15 cellular contexts compared by ENCODE assay signal in genomic region chr6:111472933-111473435, GRCh38.
"Had no signal": no experiment of that assay in that cellular context is flagged by ENCODE, and none has a peak within 500 bp of the region (broad histone marks: within the 10 kb centered on the region; RNA-seq: fewer than 3 reads in every experiment).

No MANE protein-coding gene starts in this region.

- H3K4me2 ChIP-seq: neural progenitor cell had no signal

- ATAC-seq: T-cell had no signal

- H3K27ac Mint-ChIP-seq: neural progenitor cell, T-cell had no signal

- H3K4me3 ChIP-seq: cardiac muscle cell, neural progenitor cell, SK-N-MC, thyroid gland had no signal

- H3K9ac ChIP-seq: neural progenitor cell, parathyroid adenoma had no signal

- H2AFZ ChIP-seq: neural progenitor cell, parathyroid adenoma had no signal

- H3K27me3 ChIP-seq: cardiac muscle cell, thyroid gland had no signal

- H3K9me3 ChIP-seq: thyroid gland had no signal

- H3K36me3 ChIP-seq: neural progenitor cell, thyroid gland had no signal

- H3K4me3 Mint-ChIP-seq: neural progenitor cell, T-cell had no signal

- H3K27ac ChIP-seq: cardiac muscle cell, neural progenitor cell, parathyroid adenoma, SK-N-MC, thyroid gland had no signal

- H3K36me3 Mint-ChIP-seq: activated naive CD4-positive, alpha-beta T cell treated with anti-CD3 and anti-CD28 coated beads, Interleukin-2, amount 50 U/mL, for 72 hours; T-cell had no signal

- FAIRE-seq: astrocyte, colon had no signal

- DNase-seq: activated CD4-positive, alpha-beta T cell treated with anti-CD3 and anti-CD28 coated beads, Interleukin-2, amount 50 U/mL, for 1 hour; activated CD4-positive, CD25-positive, alpha-beta regulatory T cell; effector CD4-positive, alpha-beta T cell; hippocampal formation; retina; stimulated activated CD4-positive, alpha-beta T cell treated with anti-CD3 and anti-CD28 coated beads, Interleukin-4, amount 100 ng/mL, for 24 hours; T-cell; thyroid gland had no signal

- H3K27me3 Mint-ChIP-seq: T-cell had no signal

- H3K9me3 Mint-ChIP-seq: activated naive CD4-positive, alpha-beta T cell treated with anti-CD3 and anti-CD28 coated beads, Interleukin-2, amount 50 U/mL, for 72 hours; neural progenitor cell; T-cell had no signal
